In the genomic region with DNA sequence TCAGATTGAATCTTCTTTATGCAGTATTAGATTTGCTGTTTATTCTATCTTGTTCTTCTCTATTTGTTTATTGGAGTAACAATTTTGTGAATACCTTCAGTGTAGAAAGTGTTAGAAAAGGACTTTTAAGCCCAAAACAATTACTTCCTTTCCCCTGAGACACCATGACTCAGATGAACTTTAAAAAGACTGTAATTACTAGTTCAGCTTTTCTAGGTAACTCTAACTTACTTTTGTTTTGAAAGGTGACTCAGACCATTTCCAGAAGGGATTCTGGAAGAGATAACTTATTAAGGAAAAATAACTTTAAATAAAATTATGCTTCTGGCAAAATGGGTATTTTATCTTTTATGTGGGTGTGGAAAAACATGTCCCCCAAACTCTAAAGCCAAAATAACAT, we compare ENCODE assay signal across 29 cellular contexts.
DNase-seq lines count a peak whose midpoint lies in the region; TF ChIP-seq lines count a peak whose summit lies in the region.
"Had no signal": no experiment of that assay in that cellular context is flagged by ENCODE, and none has a peak within 500 bp of the region (broad histone marks: within the 10 kb centered on the region; RNA-seq: fewer than 3 reads in every experiment).

No MANE protein-coding gene starts in this region.

- H3K4me1 ChIP-seq in neural progenitor cell, result no peaks in the 10 kb centered on the region
- H3K4me1 ChIP-seq: BE2C, breast epithelium, colonic mucosa, lower lobe of right lung, psoas muscle, transverse colon had no signal

- POLR2A ChIA-PET in RWPE1 (lab: Yijun Ruan, JAX; ENCODE audit: low non-redundant PET), result no interaction called here

- H3K4me2 ChIP-seq in neural progenitor cell, result no peak overlapping the region

- no peak overlapping the region for H3K4me3 Mint-ChIP-seq in neural progenitor cell
- H3K4me3 Mint-ChIP-seq: activated CD8-positive, alpha-beta memory T cell treated with anti-CD3 and anti-CD28 coated beads, Interleukin-2, amount 10 ng/mL, durations not matched to agents 7 days and 5 days; H9; naive thymus-derived CD4-positive, alpha-beta T cell; stimulated activated effector memory CD8-positive, alpha-beta T cell treated with anti-CD3 and anti-CD28 coated beads, Interleukin-12 subunit alpha, Interleukin-12 subunit beta, amount 100 ng/mL, for 72 hours; T-helper 1 cell treated with Interleukin-12 subunit alpha and Interleukin-12 subunit beta and Interleukin-4 antibody, amounts not matched to agents 30 μg/mL and 1 μg/mL, for 36 hours had no signal

- no peak overlapping the region for H3K27ac Mint-ChIP-seq in neural progenitor cell
- H3K27ac Mint-ChIP-seq: activated CD8-positive, alpha-beta memory T cell treated with anti-CD3 and anti-CD28 coated beads, Interleukin-2, amount 10 ng/mL, durations not matched to agents 7 days and 5 days; H9; naive thymus-derived CD4-positive, alpha-beta T cell; stimulated activated effector memory CD8-positive, alpha-beta T cell treated with anti-CD3 and anti-CD28 coated beads, Interleukin-12 subunit alpha, Interleukin-12 subunit beta, amount 100 ng/mL, for 72 hours; T-helper 1 cell treated with Interleukin-12 subunit alpha and Interleukin-12 subunit beta and Interleukin-4 antibody, amounts not matched to agents 30 μg/mL and 1 μg/mL, for 36 hours had no signal

- no peaks in the 10 kb centered on the region for H3K79me2 ChIP-seq in neural progenitor cell (ENCODE audit: low read depth)

- H3K27ac ChIP-seq in RWPE1 (no peak overlapping the region), neural progenitor cell (no peak overlapping the region)
- H3K27ac ChIP-seq: breast epithelium, colonic mucosa, lower lobe of right lung, psoas muscle, SK-N-MC, transverse colon had no signal

- H3K36me3 ChIP-seq in kidney epithelial cell (ENCODE audit: control insufficient read depth, insufficient read depth, low read length) (no peaks in the 10 kb centered on the region), neural progenitor cell (no peaks in the 10 kb centered on the region)
- H3K36me3 ChIP-seq: BE2C, breast epithelium, colonic mucosa, lower lobe of right lung, transverse colon had no signal

- no peak overlapping the region for H2AFZ ChIP-seq in neural progenitor cell (replicated peaks)

- peak; percentile 12 for DNase-seq in H4 (ENCODE audit: low spot score)
- DNase-seq in RWPE1 (ENCODE audit: low spot score), result peak; percentile 8
- peak; percentile 5 for DNase-seq in choroid plexus epithelial cell (ENCODE audit: low read depth)
- peak; percentile 7 for DNase-seq in kidney epithelial cell (ENCODE audit: low read depth)
- no peak for DNase-seq in LoVo (ENCODE audit: low spot score)
- DNase-seq in DMS 273 treated with DMSO at 0.1 percent for 48 hours (lab: John Stamatoyannopoulos, UW), result no peak
- DNase-seq in neural progenitor cell (ENCODE audit: low spot score), result no peak
- DNase-seq in occipital lobe (lab: John Stamatoyannopoulos, UW), result no peak
- DNase-seq: activated CD8-positive, alpha-beta memory T cell treated with anti-CD3 and anti-CD28 coated beads, Interleukin-2, amount 10 ng/mL, durations not matched to agents 7 days and 5 days; activated naive CD4-positive, alpha-beta T cell; activated T-cell treated with anti-CD3 and anti-CD28 coated beads, Interleukin-2, amount 50 U/mL, for 48 hours; BE2C; colonic mucosa; effector CD4-positive, alpha-beta T cell; H9; lower lobe of right lung; naive thymus-derived CD4-positive, alpha-beta T cell; NCI-H1092; NCI-H1694; NCI-H446 treated with DMSO at 0.1 percent for 48 hours; NCI-H774; psoas muscle; RPMI8226; stimulated activated CD4-positive, alpha-beta T cell treated with anti-CD3 and anti-CD28 coated beads, Interleukin-15, amount 100 ng/mL, for 24 hours; transverse colon had no signal

- no peaks in the 10 kb centered on the region for H3K27me3 Mint-ChIP-seq in neural progenitor cell (ENCODE audit: insufficient read depth, low read depth)
- H3K27me3 Mint-ChIP-seq: activated CD8-positive, alpha-beta memory T cell treated with anti-CD3 and anti-CD28 coated beads, Interleukin-2, amount 10 ng/mL, durations not matched to agents 7 days and 5 days; naive thymus-derived CD4-positive, alpha-beta T cell had no signal

- H4K20me1 ChIP-seq in neural progenitor cell (ENCODE audit: low read depth), result no peaks in the 10 kb centered on the region

- H3K9ac ChIP-seq in neural progenitor cell, result no peak overlapping the region

- no peak overlapping the region for H3K4me3 ChIP-seq in choroid plexus epithelial cell (ENCODE audit: low read depth, low read length)
- no peak overlapping the region for H3K4me3 ChIP-seq in kidney epithelial cell (ENCODE audit: low read depth, low read length)
- H3K4me3 ChIP-seq in neural progenitor cell, result no peak overlapping the region
- H3K4me3 ChIP-seq: breast epithelium, colonic mucosa, lower lobe of right lung, psoas muscle, SK-N-MC, transverse colon had no signal

- no peaks in the 10 kb centered on the region for H3K4me1 Mint-ChIP-seq in neural progenitor cell
- H3K4me1 Mint-ChIP-seq: activated CD8-positive, alpha-beta memory T cell treated with anti-CD3 and anti-CD28 coated beads, Interleukin-2, amount 10 ng/mL, durations not matched to agents 7 days and 5 days; H9; naive thymus-derived CD4-positive, alpha-beta T cell; stimulated activated effector memory CD8-positive, alpha-beta T cell treated with anti-CD3 and anti-CD28 coated beads, Interleukin-12 subunit alpha, Interleukin-12 subunit beta, amount 100 ng/mL, for 72 hours had no signal

- H3K9me3 Mint-ChIP-seq in neural progenitor cell, result no peaks in the 10 kb centered on the region
- H3K9me3 Mint-ChIP-seq: T-helper 1 cell treated with Interleukin-12 subunit alpha and Interleukin-12 subunit beta and Interleukin-4 antibody, amounts not matched to agents 30 μg/mL and 1 μg/mL, for 36 hours had no signal

- TF ChIP-seq CTCF in RWPE1 (conservative IDR thresholded peaks at IDR 0.05; ENCODE audit: low read depth) (no peak), choroid plexus epithelial cell (conservative IDR thresholded peaks at IDR 0.05; ENCODE audit: low read depth, low read length) (no peak), kidney epithelial cell (IDR thresholded peaks at IDR 0.05; ENCODE audit: insufficient read depth, low read length, poor library complexity, severe bottlenecking) (no peak), neural progenitor cell (IDR thresholded peaks at IDR 0.05) (no peak)

- H3K9me3 ChIP-seq in neural progenitor cell (ENCODE audit: low read depth), result no peaks in the 10 kb centered on the region
- H3K9me3 ChIP-seq: BE2C, breast epithelium, colonic mucosa, lower lobe of right lung, psoas muscle had no signal

- H3K27me3 ChIP-seq in kidney epithelial cell (ENCODE audit: control insufficient read depth, insufficient read depth, low read length), result no peaks in the 10 kb centered on the region
- no peaks in the 10 kb centered on the region for H3K27me3 ChIP-seq in neural progenitor cell
- H3K27me3 ChIP-seq: BE2C, breast epithelium, colonic mucosa, transverse colon had no signal

- CTCF ChIA-PET in RWPE1 (lab: Yijun Ruan, JAX), result interaction anchor here (0.7 kb wide), 1 partner anchor 30 kb away, joined by 4 read pairs; no protein-coding TSS in a partner anchor

- H3K36me3 Mint-ChIP-seq in neural progenitor cell, result no peaks in the 10 kb centered on the region
- H3K36me3 Mint-ChIP-seq: activated CD8-positive, alpha-beta memory T cell treated with anti-CD3 and anti-CD28 coated beads, Interleukin-2, amount 10 ng/mL, durations not matched to agents 7 days and 5 days; naive thymus-derived CD4-positive, alpha-beta T cell; stimulated activated effector memory CD8-positive, alpha-beta T cell treated with anti-CD3 and anti-CD28 coated beads, Interleukin-12 subunit alpha, Interleukin-12 subunit beta, amount 100 ng/mL, for 72 hours had no signal

- no peaks in the 10 kb centered on the region for H3F3A ChIP-seq in neural progenitor cell (ENCODE audit: low read depth)

Comparison
In these comparisons a context has a peak if more than half of its experiments do, and no peak if none do; other contexts are left out.
1. DNase-seq: peak in H4 (single experiment), RWPE1 (single experiment), choroid plexus epithelial cell (single experiment) and kidney epithelial cell (single experiment); none in LoVo (single experiment), DMS 273 treated with DMSO at 0.1 percent for 48 hours (single experiment), neural progenitor cell (single experiment) and occipital lobe (single experiment).